13 cellular contexts compared by ENCODE assay signal in genomic region chr1:85421179-85421578, GRCh38. TPM values are rescaled to one million over a fixed set of nuclear protein-coding genes. Genes with fewer than 3 reads are reported as not detected.
DNase-seq lines count a peak whose midpoint lies in the region; ATAC-seq and TF ChIP-seq lines count a peak whose summit lies in the region.
"Had no signal": no experiment of that assay in that cellular context is flagged by ENCODE, and none has a peak within 500 bp of the region (broad histone marks: within the 10 kb centered on the region; RNA-seq: fewer than 3 reads in every experiment).

No MANE protein-coding gene starts in this region.

- H4K20me1 ChIP-seq in GM23248 (ENCODE audit: insufficient read depth), result no peaks in the 10 kb centered on the region
- H4K20me1 ChIP-seq: BLaER1 treated with 17β-estradiol and CSF1 and Interleukin-3, amounts not matched to agents 10 nM and 100 nM had no signal

- intact Hi-C loops in sciatic nerve (cut with DNase I), result no loop called here

- WGBS in GM23248 (ENCODE audit: low coverage in 1 of 2, low lambda C conversion rate in 2 of 2, missing lambda C conversion rate in 2 of 2), 2 experiments, result 96 to 97% methylated on average over 1 of the region's 1 CpG

- ATAC-seq in HG03460 (IDR thresholded peaks at IDR 0.05; ENCODE audit: unreplicated experiment) (no peak), sciatic nerve (no peak)
- ATAC-seq: GM23338 had no signal

- DNase-seq in GM23248 (no peak), chondrocyte (ENCODE audit: low spot score) (no peak), fibroblast of the aortic adventitia (ENCODE audit: low read depth) (peak; percentile 71), osteocyte (ENCODE audit: extremely low spot score, unreplicated experiment) (no peak), GM19238 (ENCODE audit: insufficient read length, low spot score) (no peak), sciatic nerve (ENCODE audit: low spot score) (no peak)
- DNase-seq: 8988T; CD4-positive, CD25-positive, alpha-beta regulatory T cell; DMS53; H7 had no signal

- no peaks in the 10 kb centered on the region for H3K9me2 ChIP-seq in GM23248 (ENCODE audit: insufficient read depth)

- peak overlapping the region; percentile 12; the same call in 1 of the 2 replicates for H3K27ac ChIP-seq in GM23248
- H3K27ac ChIP-seq: BLaER1 treated with 17β-estradiol and CSF1 and Interleukin-3, amounts not matched to agents 10 nM and 100 nM had no signal

- H3K4me3 ChIP-seq in GM23248 (no peak overlapping the region), fibroblast of the aortic adventitia (ENCODE audit: low read depth, low read length) (no peak overlapping the region)
- H3K4me3 ChIP-seq: BLaER1 treated with 17β-estradiol and CSF1 and Interleukin-3, amounts not matched to agents 10 nM and 100 nM; GM23338 had no signal

- in situ Hi-C loops in GM23248 (cut with MboI), result no loop called here

- H3K36me3 Mint-ChIP-seq in chondrocyte (ENCODE audit: low read depth) (peaks cover 13% of the 10 kb centered on the region), osteocyte (ENCODE audit: unreplicated experiment) (peaks cover 12% of the 10 kb centered on the region)
- H3K36me3 Mint-ChIP-seq: CD4-positive, CD25-positive, alpha-beta regulatory T cell had no signal

- H3F3A ChIP-seq in GM23248 (ENCODE audit: insufficient read depth), result peaks cover 60% of the 10 kb centered on the region; the same call in 1 of the 2 replicates

- H3K9ac ChIP-seq in GM23248, result no peak overlapping the region
- H3K9ac ChIP-seq: BLaER1 treated with 17β-estradiol and CSF1 and Interleukin-3, amounts not matched to agents 10 nM and 100 nM had no signal

- no peaks in the 10 kb centered on the region for H3K27me3 ChIP-seq in GM23248 (replicated peaks; ENCODE audit: insufficient read depth)
- H3K27me3 ChIP-seq: BLaER1 treated with 17β-estradiol and CSF1 and Interleukin-3, amounts not matched to agents 10 nM and 100 nM had no signal

- TF ChIP-seq CTCF in chondrocyte (IDR thresholded peaks at IDR 0.05) (no peak), fibroblast of the aortic adventitia (IDR thresholded peaks at IDR 0.05; ENCODE audit: insufficient read depth, low read length) (no peak), osteocyte (IDR thresholded peaks at IDR 0.05) (no peak)

- no peak overlapping the region for H3K4me2 ChIP-seq in GM23248 (ENCODE audit: unreplicated experiment)
- H3K4me2 ChIP-seq: BLaER1 treated with 17β-estradiol and CSF1 and Interleukin-3, amounts not matched to agents 10 nM and 100 nM; GM23338 had no signal

- H3K27ac Mint-ChIP-seq in chondrocyte (ENCODE audit: unreplicated experiment), result peak overlapping the region; percentile 85
- H3K27ac Mint-ChIP-seq in osteocyte (ENCODE audit: unreplicated experiment), result peak overlapping the region; percentile 27
- H3K27ac Mint-ChIP-seq: CD4-positive, CD25-positive, alpha-beta regulatory T cell; GM23338 had no signal

- H3K79me2 ChIP-seq in GM23248 (ENCODE audit: insufficient read depth), result peaks cover 100% of the 10 kb centered on the region

- H2AFZ ChIP-seq in GM23248, result no peak overlapping the region
- H2AFZ ChIP-seq: GM23338 had no signal

- H3K4me3 Mint-ChIP-seq in chondrocyte (ENCODE audit: unreplicated experiment) (no peak overlapping the region), osteocyte (ENCODE audit: unreplicated experiment) (no peak overlapping the region)
- H3K4me3 Mint-ChIP-seq: CD4-positive, CD25-positive, alpha-beta regulatory T cell; GM23338 had no signal

- H3K4me1 ChIP-seq in GM23248 (ENCODE audit: insufficient read depth), result 0 out of 2 replicates have a peak, but pooled peaks cover 5% of the 10 kb centered on the region
- H3K4me1 ChIP-seq: BLaER1 treated with 17β-estradiol and CSF1 and Interleukin-3, amounts not matched to agents 10 nM and 100 nM had no signal

- H3K27me3 Mint-ChIP-seq in chondrocyte (ENCODE audit: low read depth), result no peaks in the 10 kb centered on the region
- no peaks in the 10 kb centered on the region for H3K27me3 Mint-ChIP-seq in osteocyte (ENCODE audit: unreplicated experiment)
- H3K27me3 Mint-ChIP-seq: CD4-positive, CD25-positive, alpha-beta regulatory T cell had no signal

- no peaks in the 10 kb centered on the region for H3K9me3 ChIP-seq in GM23248 (ENCODE audit: low read depth)

- H3K4me1 Mint-ChIP-seq in chondrocyte (ENCODE audit: low read depth), result peaks cover 29% of the 10 kb centered on the region
- peaks cover 21% of the 10 kb centered on the region for H3K4me1 Mint-ChIP-seq in osteocyte (ENCODE audit: unreplicated experiment)
- H3K4me1 Mint-ChIP-seq: CD4-positive, CD25-positive, alpha-beta regulatory T cell had no signal

- H3K9me3 Mint-ChIP-seq in chondrocyte (ENCODE audit: low read depth), result peaks cover 12% of the 10 kb centered on the region
- no peaks in the 10 kb centered on the region for H3K9me3 Mint-ChIP-seq in osteocyte (ENCODE audit: unreplicated experiment)

- peaks cover 19% of the 10 kb centered on the region for H3K36me3 ChIP-seq in GM23248 (ENCODE audit: low read depth)
- H3K36me3 ChIP-seq: BLaER1 treated with 17β-estradiol and CSF1 and Interleukin-3, amounts not matched to agents 10 nM and 100 nM had no signal

RNA-seq across cellular contexts. Expression of gene DDAH1, which starts 43.8 kb away (rescaled TPM):
- 162 and 168 TPM in 2 replicates for total RNA-seq in GM23248 (2014; rRNA removed; shearing (Covaris generic))
- 234 and 238 TPM in 2 replicates for polyA plus RNA-seq in GM23248 (2016; fragmentation: Nextera tagmentation; extraction: Ambion mirVana)
- total RNA-seq in chondrocyte, result 91.8 to 93.0 TPM (median 92.7 TPM) in 3 replicates
- total RNA-seq in fibroblast of the aortic adventitia (ENCODE audit: low replicate concordance), result 57.8 and 88.9 TPM in 2 replicates
- 40.8 and 46.8 TPM in 2 replicates for total RNA-seq in osteocyte
- total RNA-seq in sciatic nerve, result 35.7 TPM
- polyA plus RNA-seq: CD4-positive, CD25-positive, alpha-beta regulatory T cell had no signal
